Comparison of ENCODE assay signal across 10 cellular contexts in the genomic region with DNA sequence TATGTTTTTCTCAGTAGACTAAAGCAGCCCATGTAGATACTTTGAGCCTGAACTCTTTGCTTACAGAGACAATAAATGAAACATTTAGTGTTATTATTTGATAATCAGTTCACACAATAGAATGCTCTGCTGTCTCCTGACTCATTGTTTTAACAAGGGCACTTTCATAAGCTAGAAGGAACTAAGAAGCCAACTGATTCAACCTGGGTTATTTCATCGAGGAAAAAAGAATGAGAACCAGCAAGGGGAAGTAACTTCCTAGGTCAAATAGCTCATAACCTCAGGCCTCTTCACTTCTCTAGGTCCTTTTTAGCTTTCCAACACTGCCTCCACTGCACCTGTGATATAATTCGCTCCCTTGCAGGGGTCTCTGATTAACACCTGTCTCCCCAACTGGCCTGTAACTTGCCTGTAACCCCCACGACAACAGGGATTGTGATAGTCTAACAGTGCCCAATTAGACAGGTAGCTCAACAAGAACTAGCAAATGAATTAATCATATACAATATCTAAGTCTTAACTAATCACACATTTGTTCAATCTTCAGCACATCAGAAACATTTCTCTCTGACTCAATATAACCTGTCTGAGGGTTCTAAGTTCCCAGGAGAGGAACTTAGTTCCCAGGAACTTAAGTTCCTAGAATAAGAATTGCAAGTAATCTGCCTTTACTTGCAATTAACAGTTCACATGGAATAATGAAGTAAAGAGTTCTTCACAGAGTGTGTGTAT. TPM values are rescaled to one million over a fixed set of nuclear protein-coding genes. Genes with fewer than 3 reads are reported as not detected.
DNase-seq lines count a peak whose midpoint lies in the region; ATAC-seq, FAIRE-seq and TF ChIP-seq lines count a peak whose summit lies in the region.
"Had no signal": no experiment of that assay in that cellular context is flagged by ENCODE, and none has a peak within 500 bp of the region (broad histone marks: within the 10 kb centered on the region; RNA-seq: fewer than 3 reads in every experiment).

No MANE protein-coding gene starts in this region.

- H2AFZ ChIP-seq in OCI-LY3 (ENCODE audit: low read depth, low read length) (no peak overlapping the region), mammary epithelial cell (ENCODE audit: low read depth, low read length) (no peak overlapping the region), osteoblast (ENCODE audit: low read length) (no peak overlapping the region)

- FAIRE-seq in GM18507 (lab: Jason Lieb, UNC), result peak; percentile 57

- in situ Hi-C loops in mammary epithelial cell (cut with MboI; ENCODE audit: low sequenced_read_pairs in 2 of 2), result no loop called here

- H3K4me1 ChIP-seq in OCI-LY3 (ENCODE audit: low read length), result peaks cover 39% of the 10 kb centered on the region
- peaks cover 29% of the 10 kb centered on the region for H3K4me1 ChIP-seq in mammary epithelial cell (ENCODE audit: insufficient read depth, low read length)
- H3K4me1 ChIP-seq in osteoblast (ENCODE audit: insufficient read depth, low read length), result peaks cover 10% of the 10 kb centered on the region
- H3K4me1 ChIP-seq in left lung, result peaks cover 0 to 17% of the 10 kb centered on the region in 2 donors

- TF ChIP-seq CTCF in OCI-LY3 (IDR thresholded peaks at IDR 0.05; ENCODE audit: low read depth, low read length) (no peak), mammary epithelial cell (conservative IDR thresholded peaks at IDR 0.05 in 1 of 2, IDR thresholded peaks at IDR 0.05 in 1 of 2; ENCODE audit: extremely low read depth in 1 of 2, insufficient read depth in 1 of 2, low read depth in 1 of 2, low read length in 2 of 2) (no peak), osteoblast (IDR thresholded peaks at IDR 0.05; ENCODE audit: extremely low read depth, low read depth, low read length) (no peak), left lung (IDR thresholded peaks at IDR 0.05) (no peak)

- peaks cover 17% of the 10 kb centered on the region for H3K36me3 ChIP-seq in OCI-LY3 (replicated peaks; ENCODE audit: low read depth, low read length)
- no peaks in the 10 kb centered on the region for H3K36me3 ChIP-seq in mammary epithelial cell (ENCODE audit: insufficient read depth, low read length)
- peaks cover 14% of the 10 kb centered on the region for H3K36me3 ChIP-seq in osteoblast (ENCODE audit: insufficient read depth, low read length)
- no peaks in the 10 kb centered on the region for H3K36me3 ChIP-seq in H7 (replicated peaks; ENCODE audit: control insufficient read depth, insufficient read depth, low read length)
- peaks cover 0 to 19% of the 10 kb centered on the region in 2 donors for H3K36me3 ChIP-seq in left lung

- no TSS peak for BruUV-seq in mammary epithelial cell (replicated peaks; lab: Mats Ljungman, UMichigan)

- WGBS in mammary epithelial cell (ENCODE audit: low coverage, missing lambda C conversion rate), result 64% methylated on average over 3 of the region's 3 CpGs

- H3K9me3 ChIP-seq in OCI-LY3 (ENCODE audit: insufficient read depth, low read length) (no peaks in the 10 kb centered on the region), mammary epithelial cell (replicated peaks; ENCODE audit: insufficient read depth, low read length) (no peaks in the 10 kb centered on the region), osteoblast (ENCODE audit: low read depth, low read length) (no peaks in the 10 kb centered on the region), left lung (no peaks in the 10 kb centered on the region)

- H3K4me2 ChIP-seq in OCI-LY3 (ENCODE audit: low read length) (peak overlapping the region; percentile 46), mammary epithelial cell (ENCODE audit: insufficient read depth, low read depth, low read length) (peak overlapping the region; percentile 3), osteoblast (ENCODE audit: insufficient read depth, low read length) (no peak overlapping the region)

- CTCF ChIA-PET in mammary epithelial cell (lab: Charles Lee; ENCODE audit: low non-redundant PET), result interaction anchor here (0.9 kb wide), 1 partner anchor 16 kb away, joined by 9 read pairs; no protein-coding TSS in a partner anchor

- H3K27ac ChIP-seq in OCI-LY3 (ENCODE audit: low read length) (peak overlapping the region; percentile 74), mammary epithelial cell (ENCODE audit: insufficient read depth, low read depth, low read length) (no peak overlapping the region), osteoblast (ENCODE audit: low read depth, low read length) (peak overlapping the region; percentile 57), left lung (peak overlapping the region in 1 of 2 donors; percentile 72)

- no peak overlapping the region; the same call in 1 of the 2 replicates for H3K9ac ChIP-seq in OCI-LY3 (ENCODE audit: low read length)
- no peak overlapping the region for H3K9ac ChIP-seq in mammary epithelial cell (ENCODE audit: insufficient read depth, low read length)

- H3K79me2 ChIP-seq in OCI-LY3 (ENCODE audit: low read length) (0 out of 2 replicates have a peak, but pooled peaks cover 10% of the 10 kb centered on the region), mammary epithelial cell (ENCODE audit: insufficient read depth, low read length) (no peaks in the 10 kb centered on the region), osteoblast (ENCODE audit: insufficient read depth, low read length) (peaks cover 5% of the 10 kb centered on the region)

- H4K20me1 ChIP-seq in OCI-LY3 (ENCODE audit: insufficient read depth, low read length) (no peaks in the 10 kb centered on the region), mammary epithelial cell (ENCODE audit: insufficient read depth, low read length) (no peaks in the 10 kb centered on the region), osteoblast (ENCODE audit: insufficient read depth, low read length) (no peaks in the 10 kb centered on the region)

- DNase-seq in GM18507 (ENCODE audit: extremely low spot score, insufficient read length, low read depth) (no peak), mammary epithelial cell (peak; percentile 51), osteoblast (ENCODE audit: insufficient read length, low spot score, missing footprints) (peak; percentile 69), H7 (no peak), left lung (no peak), NCI-H748 (lab: John Stamatoyannopoulos, UW; ENCODE audit: unreplicated experiment) (no peak)
- DNase-seq: effector memory CD4-positive, alpha-beta T cell; NCI-H2107 had no signal

- H3K4me3 ChIP-seq in OCI-LY3 (ENCODE audit: low read length) (no peak overlapping the region), mammary epithelial cell (replicated peaks in 1 of 3; ENCODE audit: insufficient read depth in 1 of 3, low read depth in 2 of 3, low read length in 3 of 3) (no peak overlapping the region), osteoblast (ENCODE audit: insufficient read depth, low read length) (no peak overlapping the region), H7 (ENCODE audit: insufficient read depth, low read depth, low read length) (no peak overlapping the region), left lung (no peak overlapping the region)

- dilution Hi-C loops in mammary epithelial cell (cut with HindIII; ENCODE audit: low sequenced_read_pairs), result no loop called here

- ATAC-seq in HG03460 (IDR thresholded peaks at IDR 0.05; ENCODE audit: unreplicated experiment), result no peak
- ATAC-seq in left lung, result no peak

- H3K27me3 ChIP-seq in OCI-LY3 (ENCODE audit: low read depth, low read length) (no peaks in the 10 kb centered on the region), mammary epithelial cell (ENCODE audit: insufficient read depth, low read length) (no peaks in the 10 kb centered on the region), osteoblast (ENCODE audit: insufficient read depth, low read length) (no peaks in the 10 kb centered on the region), H7 (ENCODE audit: control insufficient read depth, insufficient read depth, low read length) (no peaks in the 10 kb centered on the region), left lung (no peaks in the 10 kb centered on the region)

- intact Hi-C loops in mammary epithelial cell (cut with micrococcal nuclease) (no loop called here), left lung (cut with DNase I) (no loop called here)

RNA-seq across cellular contexts. Expression of gene RFFL, which starts 34.8 kb away (rescaled TPM):
- 10 to 100 TPM; 15.7 to 30.2 TPM for total RNA-seq in mammary epithelial cell
- 15.3 TPM for polyA plus RNA-seq in mammary epithelial cell
- polyA minus RNA-seq in mammary epithelial cell, result 42.9 TPM
- total RNA-seq in osteoblast, result 15.2 and 15.6 TPM in 2 replicates
- 25.5 and 29.9 TPM in 2 replicates for total RNA-seq in H7 (2014; rRNA removed; shearing (Covaris generic))
- total RNA-seq in left lung, result 10 to 100 TPM; 22.2 to 42.0 TPM

RNA-seq across cellular contexts. Expression of gene LIG3, which starts 48.4 kb away (rescaled TPM):
- total RNA-seq in mammary epithelial cell (10 to 100 TPM; 26.8 to 42.3 TPM), osteoblast (22.1 and 26.1 TPM in 2 replicates), left lung (10 to 100 TPM; 27.5 to 30.1 TPM)
- polyA plus RNA-seq in mammary epithelial cell, result 19.2 TPM
- polyA minus RNA-seq in mammary epithelial cell, result 83.0 TPM
- total RNA-seq in H7 (2014; rRNA removed; shearing (Covaris generic)), result 94.6 and 139 TPM in 2 replicates

Comparison
In these comparisons a context has a peak if more than half of its experiments do, and no peak if none do; other contexts are left out.
1. DNase-seq: peak in mammary epithelial cell (single experiment) and osteoblast (single experiment); none in GM18507 (single experiment), H7 (single experiment), left lung (0 of 2) and NCI-H748 (single experiment).